ENCODE assay signal across 26 cellular contexts in genomic region chr6:76615395-76615794, GRCh38.
"Had no signal": no experiment of that assay in that cellular context is flagged by ENCODE, and none has a peak within 500 bp of the region (broad histone marks: within the 10 kb centered on the region; RNA-seq: fewer than 3 reads in every experiment).

No MANE protein-coding gene starts in this region.

- H3K79me2 ChIP-seq: hepatocyte had no signal

- H3K4me1 ChIP-seq: gastrocnemius medialis, heart left ventricle, psoas muscle, sigmoid colon, spleen, tibial nerve, upper lobe of left lung had no signal

- H3K9me3 Mint-ChIP-seq: dendritic cell treated with granulocyte-macrophage colony-stimulating factor and Interleukin-4, amounts not matched to agents 40 ng/mL and 50 ng/mL, for 4 days; endodermal cell had no signal

- H3K36me3 Mint-ChIP-seq: memory B cell; natural killer cell; stimulated activated naive B cell treated with anti-CD40 and anti-IgM and Interleukin-4, amounts not matched to agents 10 μg/mL and 1 μg/mL and 100 μg/mL, for 72 hours had no signal

- H3K4me1 Mint-ChIP-seq: memory B cell; natural killer cell; stimulated activated naive B cell treated with anti-CD40 and anti-IgM and Interleukin-4, amounts not matched to agents 10 μg/mL and 1 μg/mL and 100 μg/mL, for 72 hours had no signal

- H3K27me3 Mint-ChIP-seq: dendritic cell treated with granulocyte-macrophage colony-stimulating factor and Interleukin-4, amounts not matched to agents 40 ng/mL and 50 ng/mL, for 4 days; memory B cell; stimulated activated naive B cell treated with anti-CD40 and anti-IgM and Interleukin-4, amounts not matched to agents 10 μg/mL and 1 μg/mL and 100 μg/mL, for 72 hours; stimulated activated naive CD8-positive, alpha-beta T cell treated with anti-CD3 and anti-CD28 coated beads, Interleukin-15, Interleukin-2, amounts not matched to agents 100 ng/mL and 50 ng/mL, for 24 hours had no signal

- H2AFZ ChIP-seq: hepatocyte had no signal

- H3K4me3 ChIP-seq: gastrocnemius medialis, heart left ventricle, hepatocyte, lung, ovary, psoas muscle, sigmoid colon, spleen, thoracic aorta, tibial nerve, upper lobe of left lung had no signal

- DNase-seq: effector CD8-positive, alpha-beta T cell; endodermal cell; foreskin fibroblast; gastrocnemius medialis; kidney; natural killer cell; occipital lobe; ovary; posterior cingulate gyrus; psoas muscle; right cardiac atrium; sigmoid colon; spleen; stimulated activated naive B cell treated with anti-CD40 and anti-IgM and Interleukin-4, amounts not matched to agents 10 μg/mL and 1 μg/mL and 100 μg/mL, for 72 hours; upper lobe of left lung had no signal

- ATAC-seq: esophagus mucosa, gastrocnemius medialis, heart left ventricle, left lobe of liver, natural killer cell, psoas muscle, right cardiac atrium had no signal

- H3K36me3 ChIP-seq: gastrocnemius medialis, heart left ventricle, ovary, sigmoid colon, spleen, thoracic aorta, tibial nerve, upper lobe of left lung had no signal

- H3K27ac ChIP-seq: epithelial cell of prostate, gastrocnemius medialis, heart left ventricle, hepatocyte, ovary, psoas muscle, sigmoid colon, spleen, thoracic aorta, tibial nerve, upper lobe of left lung had no signal

- H3K27ac Mint-ChIP-seq: dendritic cell treated with granulocyte-macrophage colony-stimulating factor and Interleukin-4, amounts not matched to agents 40 ng/mL and 50 ng/mL, for 4 days; endodermal cell; memory B cell; natural killer cell; stimulated activated naive B cell treated with anti-CD40 and anti-IgM and Interleukin-4, amounts not matched to agents 10 μg/mL and 1 μg/mL and 100 μg/mL, for 72 hours; stimulated activated naive CD8-positive, alpha-beta T cell treated with anti-CD3 and anti-CD28 coated beads, Interleukin-15, Interleukin-2, amounts not matched to agents 100 ng/mL and 50 ng/mL, for 24 hours had no signal

- H3K27me3 ChIP-seq: gastrocnemius medialis, heart left ventricle, hepatocyte, ovary, sigmoid colon, spleen, tibial nerve, upper lobe of left lung had no signal

- H3K9me3 ChIP-seq: gastrocnemius medialis, heart left ventricle, ovary, psoas muscle, sigmoid colon, thoracic aorta, tibial nerve, upper lobe of left lung had no signal

- H3K4me3 Mint-ChIP-seq: dendritic cell treated with granulocyte-macrophage colony-stimulating factor and Interleukin-4, amounts not matched to agents 40 ng/mL and 50 ng/mL, for 4 days; endodermal cell; memory B cell; natural killer cell; stimulated activated naive B cell treated with anti-CD40 and anti-IgM and Interleukin-4, amounts not matched to agents 10 μg/mL and 1 μg/mL and 100 μg/mL, for 72 hours; stimulated activated naive CD8-positive, alpha-beta T cell treated with anti-CD3 and anti-CD28 coated beads, Interleukin-15, Interleukin-2, amounts not matched to agents 100 ng/mL and 50 ng/mL, for 24 hours had no signal

- H3K4me2 ChIP-seq: hepatocyte had no signal
